ENCODE assay signal across 17 cellular contexts in genomic region chr7:158472631-158473030, GRCh38.
A peak's percentile ranks its signal among the peaks of the same experiment; 100 is the strongest.
DNase-seq lines count a peak whose midpoint lies in the region; ATAC-seq and TF ChIP-seq lines count a peak whose summit lies in the region.
"Had no signal": no experiment of that assay in that cellular context is flagged by ENCODE, and none has a peak within 500 bp of the region (broad histone marks: within the 10 kb centered on the region; RNA-seq: fewer than 3 reads in every experiment).

No MANE protein-coding gene starts in this region.

- DNase-seq in MM.1S (no peak), Caco-2 (no peak)
- no peak for DNase-seq in activated CD4-positive, alpha-beta T cell treated with anti-CD3 and anti-CD28 coated beads, Interleukin-2, amount 10 ng/mL, durations not matched to agents 24 days and 14 days
- DNase-seq: GOT3, NCI-H1105 treated with DMSO at 0.1 percent for 48 hours, NCI-H187, NCI-H2107, NCI-H446, NCI-H526 treated with DMSO at 0.1 percent for 48 hours had no signal

- no peaks in the 10 kb centered on the region for H4K20me1 ChIP-seq in MM.1S (ENCODE audit: insufficient read depth, low read length)

- POLR2A ChIA-PET in Caco-2 (lab: Charles Lee) = no interaction called here

- no peak for TF ChIP-seq CTCF in MM.1S (IDR thresholded peaks at IDR 0.05; ENCODE audit: low read length)
- no peak for TF ChIP-seq CTCF in brain (conservative IDR thresholded peaks at IDR 0.05)
- TF ChIP-seq CTCF in nephron (IDR thresholded peaks at IDR 0.05; ENCODE audit: unreplicated experiment in 3 of 3) = no peak
- TF ChIP-seq CTCF in Caco-2 (IDR thresholded peaks at IDR 0.05; ENCODE audit: insufficient read depth in 1 of 2, low read depth in 1 of 2, low read length in 1 of 2, severe bottlenecking in 1 of 2, unreplicated experiment in 1 of 2) = no peak

- H3K27ac Mint-ChIP-seq in brain = peak overlapping the region; percentile 59 to 98 (median 83)
- peak overlapping the region; percentile 77 to 86 (median 81) for H3K27ac Mint-ChIP-seq in nephron
- no peak overlapping the region for H3K27ac Mint-ChIP-seq in activated CD4-positive, alpha-beta T cell treated with anti-CD3 and anti-CD28 coated beads, Interleukin-2, amount 10 ng/mL, durations not matched to agents 24 days and 14 days
- H3K27ac Mint-ChIP-seq in Caco-2 (ENCODE audit: unreplicated experiment) = no peak overlapping the region

- BruUV-seq in Caco-2 (replicated peaks; lab: Mats Ljungman, UMichigan) = no TSS peak

- CTCF ChIA-PET in Caco-2 (lab: Charles Lee) = no interaction called here

- no peaks in the 10 kb centered on the region for H3K9me2 ChIP-seq in MM.1S (replicated peaks; ENCODE audit: insufficient read depth, low read length)

- H3K4me1 ChIP-seq in MM.1S (ENCODE audit: low read length) = 0 out of 2 replicates have a peak, but pooled peaks cover 6% of the 10 kb centered on the region
- H3K4me1 ChIP-seq in Caco-2 = no peaks in the 10 kb centered on the region

- H3K27me3 Mint-ChIP-seq in brain (peaks cover 3% of the 10 kb centered on the region), nephron (ENCODE audit: low read depth) (peaks cover 11% of the 10 kb centered on the region), Caco-2 (ENCODE audit: insufficient read depth, unreplicated experiment) (no peaks in the 10 kb centered on the region)
- no peaks in the 10 kb centered on the region for H3K27me3 Mint-ChIP-seq in activated CD4-positive, alpha-beta T cell treated with anti-CD3 and anti-CD28 coated beads, Interleukin-2, amount 10 ng/mL, durations not matched to agents 24 days and 14 days

- peak overlapping the region; percentile 26; the same call in 1 of the 2 replicates for H3K4me2 ChIP-seq in MM.1S (ENCODE audit: low read depth, low read length)

- H2AFZ ChIP-seq in MM.1S (ENCODE audit: low read length) = peak overlapping the region; percentile 3; the same call in 1 of the 2 replicates

- intact Hi-C loops in activated CD4-positive, alpha-beta T cell treated with anti-CD3 and anti-CD28 coated beads, Interleukin-2, amount 10 ng/mL, durations not matched to agents 24 days and 14 days (cut with micrococcal nuclease) = no loop called here
- intact Hi-C loops in Caco-2 (cut with micrococcal nuclease; ENCODE audit: unreplicated experiment) = no loop called here

- no peak for ATAC-seq in GM18907 (IDR thresholded peaks at IDR 0.05; ENCODE audit: unreplicated experiment)
- ATAC-seq: K562, Panc1 had no signal

- H3K9me3 ChIP-seq in MM.1S (replicated peaks; ENCODE audit: insufficient read depth, low read length) (no peaks in the 10 kb centered on the region), Caco-2 (no peaks in the 10 kb centered on the region)
- H3K9me3 ChIP-seq: SJSA1 had no signal

- H3K4me1 Mint-ChIP-seq in brain = peaks cover 85% of the 10 kb centered on the region
- peaks cover 39% of the 10 kb centered on the region for H3K4me1 Mint-ChIP-seq in nephron
- no peaks in the 10 kb centered on the region for H3K4me1 Mint-ChIP-seq in activated CD4-positive, alpha-beta T cell treated with anti-CD3 and anti-CD28 coated beads, Interleukin-2, amount 10 ng/mL, durations not matched to agents 24 days and 14 days
- H3K4me1 Mint-ChIP-seq in Caco-2 (ENCODE audit: low read depth, unreplicated experiment) = no peaks in the 10 kb centered on the region

- H3K27ac ChIP-seq in MM.1S (ENCODE audit: low read length) = no peak overlapping the region
- peak overlapping the region; percentile 36 for H3K27ac ChIP-seq in temporal lobe (ENCODE audit: low read depth, low read length)
- H3K27ac ChIP-seq: C4-2B, SJSA1 had no signal

- no peak overlapping the region for H3K4me3 ChIP-seq in MM.1S (ENCODE audit: low read length)
- no peak overlapping the region for H3K4me3 ChIP-seq in Caco-2 (ENCODE audit: low read depth, low read length)
- H3K4me3 ChIP-seq: K562, SJSA1 had no signal

- H3K36me3 ChIP-seq in MM.1S (replicated peaks; ENCODE audit: insufficient read depth, low read length) (no peaks in the 10 kb centered on the region), Caco-2 (ENCODE audit: control insufficient read depth, insufficient read depth, low read length) (no peaks in the 10 kb centered on the region)
- H3K36me3 ChIP-seq: SJSA1 had no signal

- H3K9ac ChIP-seq in MM.1S (ENCODE audit: low read length) = no peak overlapping the region

- H3K36me3 Mint-ChIP-seq in brain (peaks cover 4% of the 10 kb centered on the region), nephron (ENCODE audit: low read depth) (no peaks in the 10 kb centered on the region), Caco-2 (ENCODE audit: insufficient read depth, unreplicated experiment) (no peaks in the 10 kb centered on the region)
- H3K36me3 Mint-ChIP-seq in activated CD4-positive, alpha-beta T cell treated with anti-CD3 and anti-CD28 coated beads, Interleukin-2, amount 10 ng/mL, durations not matched to agents 24 days and 14 days (ENCODE audit: low read depth) = no peaks in the 10 kb centered on the region

- H3K9me3 Mint-ChIP-seq in brain = peaks cover 0 to 89% (median 0%) of the 10 kb centered on the region in 5 experiments
- peaks cover 3% of the 10 kb centered on the region for H3K9me3 Mint-ChIP-seq in nephron
- H3K9me3 Mint-ChIP-seq in activated CD4-positive, alpha-beta T cell treated with anti-CD3 and anti-CD28 coated beads, Interleukin-2, amount 10 ng/mL, durations not matched to agents 24 days and 14 days = no peaks in the 10 kb centered on the region
- no peaks in the 10 kb centered on the region for H3K9me3 Mint-ChIP-seq in Caco-2 (ENCODE audit: unreplicated experiment)

- peak overlapping the region in 2 of 5 experiments; percentile 22 to 80 for H3K4me3 Mint-ChIP-seq in brain
- H3K4me3 Mint-ChIP-seq in nephron = peak overlapping the region in 1 of 3 experiments; percentile 15
- no peak overlapping the region for H3K4me3 Mint-ChIP-seq in activated CD4-positive, alpha-beta T cell treated with anti-CD3 and anti-CD28 coated beads, Interleukin-2, amount 10 ng/mL, durations not matched to agents 24 days and 14 days
- H3K4me3 Mint-ChIP-seq in Caco-2 (ENCODE audit: unreplicated experiment) = no peak overlapping the region

- no peaks in the 10 kb centered on the region for H3F3A ChIP-seq in MM.1S (ENCODE audit: insufficient read depth, low read length)

- H3K79me2 ChIP-seq in MM.1S (ENCODE audit: low read length) = no peaks in the 10 kb centered on the region

- peaks cover 83% of the 10 kb centered on the region for H3K27me3 ChIP-seq in MM.1S (replicated peaks; ENCODE audit: insufficient read depth, low read length)
- no peaks in the 10 kb centered on the region for H3K27me3 ChIP-seq in Caco-2 (replicated peaks; ENCODE audit: control insufficient read depth, insufficient read depth, low read length)
- H3K27me3 ChIP-seq: SJSA1 had no signal

Comparison
In these comparisons a context has a peak if more than half of its experiments do, and no peak if none do; other contexts are left out.
1. H3K27ac Mint-ChIP-seq: peak in brain (5 of 5) and nephron (3 of 3); none in activated CD4-positive, alpha-beta T cell treated with anti-CD3 and anti-CD28 coated beads, Interleukin-2, amount 10 ng/mL, durations not matched to agents 24 days and 14 days (single experiment) and Caco-2 (single experiment).